1 cellular context compared by ENCODE assay signal in the genomic region with DNA sequence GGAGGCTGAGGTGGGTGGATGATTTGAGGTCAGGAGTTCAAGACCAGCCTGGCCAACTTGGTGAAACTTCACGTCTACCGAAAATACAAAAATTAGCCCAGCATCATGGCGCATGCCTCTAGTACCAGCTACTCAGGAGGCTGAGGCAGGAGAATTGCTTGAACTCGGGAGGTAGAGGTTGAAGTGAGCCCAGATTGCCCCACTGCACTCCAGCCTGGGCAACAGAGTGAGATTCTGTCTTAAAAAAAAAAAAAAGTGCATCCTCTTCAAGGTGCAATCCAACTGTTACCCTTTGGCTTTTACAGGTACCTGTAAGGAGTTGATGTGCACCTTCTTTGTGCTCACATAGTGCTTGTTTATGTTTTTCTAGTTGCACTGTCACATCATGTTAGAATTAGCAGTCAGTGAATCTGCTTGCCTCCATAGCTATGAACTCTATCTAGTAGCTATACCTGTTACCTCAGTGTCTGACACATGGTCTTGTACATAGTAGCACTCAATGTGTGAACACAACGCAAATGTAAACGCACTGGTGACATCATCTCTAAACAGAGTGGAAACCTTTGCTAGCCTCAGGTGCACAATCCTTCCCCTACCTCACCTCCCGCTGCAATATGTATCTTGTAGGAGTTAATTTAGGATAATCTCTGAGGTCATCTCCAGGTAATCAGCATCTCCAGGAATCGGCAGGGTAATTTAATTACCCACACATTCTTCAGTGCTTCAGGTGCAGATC.
TF ChIP-seq lines count a peak whose summit lies in the region.

No MANE protein-coding gene starts in this region.

TF ChIP-seq in GM23338, 12 proteins besides CTCF, POLR2A, EP300 and RAD21:
- TF ChIP-seq CREB1 (CRISPR knock-in tag; IDR thresholded peaks at IDR 0.05; ENCODE audit: low read depth) (no peak), STAT1 (IDR thresholded peaks at IDR 0.05; ENCODE audit: unreplicated experiment) (no peak), POLR2AphosphoS5 (IDR thresholded peaks at IDR 0.05; ENCODE audit: low read depth) (no peak), EZH2 (IDR thresholded peaks at IDR 0.05; ENCODE audit: low read depth, unreplicated experiment) (no peak), NANOG (IDR thresholded peaks at IDR 0.05; ENCODE audit: borderline replicate concordance) (no peak), ZNF331 (CRISPR knock-in tag; IDR thresholded peaks at IDR 0.05; ENCODE audit: low read depth) (no peak), JUNB (IDR thresholded peaks at IDR 0.05; ENCODE audit: unreplicated experiment) (no peak), ZNF114 (CRISPR knock-in tag; IDR thresholded peaks at IDR 0.05) (no peak), EZH2phosphoT487 (IDR thresholded peaks at IDR 0.05; ENCODE audit: unreplicated experiment) (no peak)
- TF ChIP-seq, protein P1, sequence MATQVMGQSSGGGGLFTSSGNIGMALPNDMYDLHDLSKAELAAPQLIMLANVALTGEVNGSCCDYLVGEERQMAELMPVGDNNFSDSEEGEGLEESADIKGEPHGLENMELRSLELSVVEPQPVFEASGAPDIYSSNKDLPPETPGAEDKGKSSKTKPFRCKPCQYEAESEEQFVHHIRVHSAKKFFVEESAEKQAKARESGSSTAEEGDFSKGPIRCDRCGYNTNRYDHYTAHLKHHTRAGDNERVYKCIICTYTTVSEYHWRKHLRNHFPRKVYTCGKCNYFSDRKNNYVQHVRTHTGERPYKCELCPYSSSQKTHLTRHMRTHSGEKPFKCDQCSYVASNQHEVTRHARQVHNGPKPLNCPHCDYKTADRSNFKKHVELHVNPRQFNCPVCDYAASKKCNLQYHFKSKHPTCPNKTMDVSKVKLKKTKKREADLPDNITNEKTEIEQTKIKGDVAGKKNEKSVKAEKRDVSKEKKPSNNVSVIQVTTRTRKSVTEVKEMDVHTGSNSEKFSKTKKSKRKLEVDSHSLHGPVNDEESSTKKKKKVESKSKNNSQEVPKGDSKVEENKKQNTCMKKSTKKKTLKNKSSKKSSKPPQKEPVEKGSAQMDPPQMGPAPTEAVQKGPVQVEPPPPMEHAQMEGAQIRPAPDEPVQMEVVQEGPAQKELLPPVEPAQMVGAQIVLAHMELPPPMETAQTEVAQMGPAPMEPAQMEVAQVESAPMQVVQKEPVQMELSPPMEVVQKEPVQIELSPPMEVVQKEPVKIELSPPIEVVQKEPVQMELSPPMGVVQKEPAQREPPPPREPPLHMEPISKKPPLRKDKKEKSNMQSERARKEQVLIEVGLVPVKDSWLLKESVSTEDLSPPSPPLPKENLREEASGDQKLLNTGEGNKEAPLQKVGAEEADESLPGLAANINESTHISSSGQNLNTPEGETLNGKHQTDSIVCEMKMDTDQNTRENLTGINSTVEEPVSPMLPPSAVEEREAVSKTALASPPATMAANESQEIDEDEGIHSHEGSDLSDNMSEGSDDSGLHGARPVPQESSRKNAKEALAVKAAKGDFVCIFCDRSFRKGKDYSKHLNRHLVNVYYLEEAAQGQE (IDR thresholded peaks at IDR 0.05; ENCODE audit: unreplicated experiment): no peak
- TF ChIP-seq, protein P2, sequence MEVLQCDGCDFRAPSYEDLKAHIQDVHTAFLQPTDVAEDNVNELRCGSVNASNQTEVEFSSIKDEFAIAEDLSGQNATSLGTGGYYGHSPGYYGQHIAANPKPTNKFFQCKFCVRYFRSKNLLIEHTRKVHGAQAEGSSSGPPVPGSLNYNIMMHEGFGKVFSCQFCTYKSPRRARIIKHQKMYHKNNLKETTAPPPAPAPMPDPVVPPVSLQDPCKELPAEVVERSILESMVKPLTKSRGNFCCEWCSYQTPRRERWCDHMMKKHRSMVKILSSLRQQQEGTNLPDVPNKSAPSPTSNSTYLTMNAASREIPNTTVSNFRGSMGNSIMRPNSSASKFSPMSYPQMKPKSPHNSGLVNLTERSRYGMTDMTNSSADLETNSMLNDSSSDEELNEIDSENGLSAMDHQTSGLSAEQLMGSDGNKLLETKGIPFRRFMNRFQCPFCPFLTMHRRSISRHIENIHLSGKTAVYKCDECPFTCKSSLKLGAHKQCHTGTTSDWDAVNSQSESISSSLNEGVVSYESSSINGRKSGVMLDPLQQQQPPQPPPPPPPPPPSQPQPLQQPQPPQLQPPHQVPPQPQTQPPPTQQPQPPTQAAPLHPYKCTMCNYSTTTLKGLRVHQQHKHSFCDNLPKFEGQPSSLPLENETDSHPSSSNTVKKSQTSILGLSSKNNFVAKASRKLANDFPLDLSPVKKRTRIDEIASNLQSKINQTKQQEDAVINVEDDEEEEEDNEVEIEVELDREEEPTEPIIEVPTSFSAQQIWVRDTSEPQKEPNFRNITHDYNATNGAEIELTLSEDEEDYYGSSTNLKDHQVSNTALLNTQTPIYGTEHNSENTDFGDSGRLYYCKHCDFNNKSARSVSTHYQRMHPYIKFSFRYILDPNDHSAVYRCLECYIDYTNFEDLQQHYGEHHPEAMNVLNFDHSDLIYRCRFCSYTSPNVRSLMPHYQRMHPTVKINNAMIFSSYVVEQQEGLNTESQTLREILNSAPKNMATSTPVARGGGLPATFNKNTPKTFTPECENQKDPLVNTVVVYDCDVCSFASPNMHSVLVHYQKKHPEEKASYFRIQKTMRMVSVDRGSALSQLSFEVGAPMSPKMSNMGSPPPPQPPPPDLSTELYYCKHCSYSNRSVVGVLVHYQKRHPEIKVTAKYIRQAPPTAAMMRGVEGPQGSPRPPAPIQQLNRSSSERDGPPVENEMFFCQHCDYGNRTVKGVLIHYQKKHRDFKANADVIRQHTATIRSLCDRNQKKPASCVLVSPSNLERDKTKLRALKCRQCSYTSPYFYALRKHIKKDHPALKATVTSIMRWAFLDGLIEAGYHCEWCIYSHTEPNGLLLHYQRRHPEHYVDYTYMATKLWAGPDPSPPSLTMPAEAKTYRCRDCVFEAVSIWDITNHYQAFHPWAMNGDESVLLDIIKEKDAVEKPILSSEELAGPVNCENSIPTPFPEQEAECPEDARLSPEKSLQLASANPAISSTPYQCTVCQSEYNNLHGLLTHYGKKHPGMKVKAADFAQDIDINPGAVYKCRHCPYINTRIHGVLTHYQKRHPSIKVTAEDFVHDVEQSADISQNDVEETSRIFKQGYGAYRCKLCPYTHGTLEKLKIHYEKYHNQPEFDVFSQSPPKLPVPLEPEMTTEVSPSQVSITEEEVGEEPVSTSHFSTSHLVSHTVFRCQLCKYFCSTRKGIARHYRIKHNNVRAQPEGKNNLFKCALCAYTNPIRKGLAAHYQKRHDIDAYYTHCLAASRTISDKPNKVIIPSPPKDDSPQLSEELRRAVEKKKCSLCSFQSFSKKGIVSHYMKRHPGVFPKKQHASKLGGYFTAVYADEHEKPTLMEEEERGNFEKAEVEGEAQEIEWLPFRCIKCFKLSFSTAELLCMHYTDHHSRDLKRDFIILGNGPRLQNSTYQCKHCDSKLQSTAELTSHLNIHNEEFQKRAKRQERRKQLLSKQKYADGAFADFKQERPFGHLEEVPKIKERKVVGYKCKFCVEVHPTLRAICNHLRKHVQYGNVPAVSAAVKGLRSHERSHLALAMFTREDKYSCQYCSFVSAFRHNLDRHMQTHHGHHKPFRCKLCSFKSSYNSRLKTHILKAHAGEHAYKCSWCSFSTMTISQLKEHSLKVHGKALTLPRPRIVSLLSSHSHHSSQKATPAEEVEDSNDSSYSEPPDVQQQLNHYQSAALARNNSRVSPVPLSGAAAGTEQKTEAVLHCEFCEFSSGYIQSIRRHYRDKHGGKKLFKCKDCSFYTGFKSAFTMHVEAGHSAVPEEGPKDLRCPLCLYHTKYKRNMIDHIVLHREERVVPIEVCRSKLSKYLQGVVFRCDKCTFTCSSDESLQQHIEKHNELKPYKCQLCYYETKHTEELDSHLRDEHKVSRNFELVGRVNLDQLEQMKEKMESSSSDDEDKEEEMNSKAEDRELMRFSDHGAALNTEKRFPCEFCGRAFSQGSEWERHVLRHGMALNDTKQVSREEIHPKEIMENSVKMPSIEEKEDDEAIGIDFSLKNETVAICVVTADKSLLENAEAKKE (CRISPR knock-in tag; IDR thresholded peaks at IDR 0.05): no peak
- TF ChIP-seq, protein P3, sequence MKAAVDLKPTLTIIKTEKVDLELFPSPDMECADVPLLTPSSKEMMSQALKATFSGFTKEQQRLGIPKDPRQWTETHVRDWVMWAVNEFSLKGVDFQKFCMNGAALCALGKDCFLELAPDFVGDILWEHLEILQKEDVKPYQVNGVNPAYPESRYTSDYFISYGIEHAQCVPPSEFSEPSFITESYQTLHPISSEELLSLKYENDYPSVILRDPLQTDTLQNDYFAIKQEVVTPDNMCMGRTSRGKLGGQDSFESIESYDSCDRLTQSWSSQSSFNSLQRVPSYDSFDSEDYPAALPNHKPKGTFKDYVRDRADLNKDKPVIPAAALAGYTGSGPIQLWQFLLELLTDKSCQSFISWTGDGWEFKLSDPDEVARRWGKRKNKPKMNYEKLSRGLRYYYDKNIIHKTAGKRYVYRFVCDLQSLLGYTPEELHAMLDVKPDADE (IDR thresholded peaks at IDR 0.05): no peak
